7 cellular contexts compared by ENCODE assay signal in genomic region chr4:81081156-81081555, GRCh38. TPM values are rescaled to one million over a fixed set of nuclear protein-coding genes. Genes with fewer than 3 reads are reported as not detected.
"Had no signal": no experiment of that assay in that cellular context is flagged by ENCODE, and none has a peak within 500 bp of the region (broad histone marks: within the 10 kb centered on the region; RNA-seq: fewer than 3 reads in every experiment).

No MANE protein-coding gene starts in this region.

- FAIRE-seq: HepG2, HTR-8/SVneo, K562 had no signal

- ATAC-seq: HepG2, K562 had no signal

- DNase-seq: IMR-90, KBM-7 had no signal

- H3K4me3 ChIP-seq: K562 had no signal

- H3K27ac ChIP-seq: HL-60 had no signal

RNA-seq across cellular contexts. Expression of gene BMP3, which starts 50.6 kb away (rescaled TPM):
- total RNA-seq: HepG2, HT-29, K562 had no signal
- polyA plus RNA-seq: HepG2 had no signal
